In genomic region chr15:50202003-50202402, GRCh38 we compare ENCODE assay signal across 27 cellular contexts. TPM values are rescaled to one million over a fixed set of nuclear protein-coding genes. Genes with fewer than 3 reads are reported as not detected.
DNase-seq lines count a peak whose midpoint lies in the region; ATAC-seq, FAIRE-seq and TF ChIP-seq lines count a peak whose summit lies in the region.
"Had no signal": no experiment of that assay in that cellular context is flagged by ENCODE, and none has a peak within 500 bp of the region (broad histone marks: within the 10 kb centered on the region; RNA-seq: fewer than 3 reads in every experiment).

No MANE protein-coding gene starts in this region.

- no peak for TF ChIP-seq EP300 in GM12878 (IDR thresholded peaks at IDR 0.05; ENCODE audit: borderline replicate concordance in 1 of 2, control insufficient read depth in 1 of 2, low read depth in 2 of 2, low read length in 2 of 2)

- POLR2A ChIA-PET in GM12878 (lab: Charles Lee) = no interaction called here

- TF ChIP-seq CTCF in GM12878 (IDR thresholded peaks at IDR 0.05 in 2 of 3, conservative IDR thresholded peaks at IDR 0.05 in 1 of 3; ENCODE audit: control insufficient read depth in 2 of 3, extremely low read depth in 1 of 3, insufficient read depth in 1 of 3, low read depth in 3 of 3, low read length in 3 of 3) (no peak), fibroblast of villous mesenchyme (IDR thresholded peaks at IDR 0.05; ENCODE audit: insufficient read depth, low read depth, low read length) (no peak)

- H3K4me2 ChIP-seq in GM12878 (ENCODE audit: control insufficient read depth, insufficient read depth) = no peak overlapping the region
- H3K4me2 ChIP-seq: BLaER1 had no signal

- intact Hi-C loops in GM12878 (cut with micrococcal nuclease; ENCODE audit: unreplicated experiment) = no loop called here

- H3K27me3 ChIP-seq in GM12878 (replicated peaks in 1 of 2; ENCODE audit: control insufficient read depth in 2 of 2, insufficient read depth in 2 of 2, low read length in 1 of 2) = no peaks in the 10 kb centered on the region
- H3K27me3 ChIP-seq: BE2C, BLaER1 had no signal

- TF ChIP-seq POLR2A in GM12878 (IDR thresholded peaks at IDR 0.05; ENCODE audit: low read depth, low read length) = no peak

- no peak overlapping the region for H2AFZ ChIP-seq in GM12878 (ENCODE audit: control insufficient read depth, low read depth, low read length)

- no peaks in the 10 kb centered on the region for H3K79me2 ChIP-seq in GM12878 (ENCODE audit: control insufficient read depth, insufficient read depth, low read length)

- H3K9me3 ChIP-seq in T-helper 17 cell (ENCODE audit: control insufficient read depth, low read length, poor library complexity, severe bottlenecking) (no peaks in the 10 kb centered on the region), GM12878 (replicated peaks; ENCODE audit: control insufficient read depth, insufficient read depth, low read length) (no peaks in the 10 kb centered on the region)
- H3K9me3 ChIP-seq: BE2C, BLaER1 had no signal

- H3K36me3 ChIP-seq in GM12878 (ENCODE audit: control insufficient read depth in 2 of 2, insufficient read depth in 2 of 2, low read length in 1 of 2) = no peaks in the 10 kb centered on the region
- H3K36me3 ChIP-seq: BE2C had no signal

- no peak overlapping the region for H3K9ac ChIP-seq in GM12878 (ENCODE audit: control insufficient read depth, insufficient read depth, low read length)
- H3K9ac ChIP-seq: BLaER1 had no signal

- no peak for DNase-seq in T-helper 17 cell
- no peak for DNase-seq in GM12878 (ENCODE audit: low read depth, low spot score)
- DNase-seq in fibroblast of villous mesenchyme (ENCODE audit: low read depth) = peak; percentile 65
- no peak for DNase-seq in NCI-H524 (lab: John Stamatoyannopoulos, UW)
- DNase-seq in natural killer cell treated with Interleukin-12 subunit alpha and Interleukin-12 subunit beta and Interleukin-15 and Interleukin-18, amount 100 ng/mL, for 72 hours (ENCODE audit: low spot score) = no peak
- DNase-seq: 8988T; ACHN; BE2C; C1 segment of cervical spinal cord; CD4-positive, alpha-beta memory T cell; CD4-positive, CD25-positive, alpha-beta regulatory T cell; CD8-positive, alpha-beta memory T cell; COR-L47; DMS 273 treated with DMSO at 0.1 percent for 48 hours; DMS153; DMS53; DMS79; DND-41; EL; GDM1 had no signal

- H3K9me3 Mint-ChIP-seq in natural killer cell treated with Interleukin-12 subunit alpha and Interleukin-12 subunit beta and Interleukin-15 and Interleukin-18, amount 100 ng/mL, for 72 hours = no peaks in the 10 kb centered on the region
- H3K9me3 Mint-ChIP-seq: CD4-positive, alpha-beta memory T cell; CD4-positive, CD25-positive, alpha-beta regulatory T cell; CD8-positive, alpha-beta memory T cell had no signal

- CTCF ChIA-PET in GM12878 (lab: Yijun Ruan, JAX) = no interaction called here

- peak overlapping the region; percentile 15 for H3K4me3 Mint-ChIP-seq in T-helper 17 cell
- H3K4me3 Mint-ChIP-seq in natural killer cell treated with Interleukin-12 subunit alpha and Interleukin-12 subunit beta and Interleukin-15 and Interleukin-18, amount 100 ng/mL, for 72 hours = no peak overlapping the region
- H3K4me3 Mint-ChIP-seq: CD14-positive monocyte; CD4-positive, alpha-beta memory T cell; CD4-positive, CD25-positive, alpha-beta regulatory T cell; CD8-positive, alpha-beta memory T cell had no signal

- ATAC-seq in T-helper 17 cell (no peak), GM12878 (no peak), GM21515 (IDR thresholded peaks at IDR 0.05; ENCODE audit: unreplicated experiment) (no peak)
- ATAC-seq in natural killer cell treated with Interleukin-12 subunit alpha and Interleukin-12 subunit beta and Interleukin-15 and Interleukin-18, amount 100 ng/mL, for 72 hours = no peak

- H4K20me1 ChIP-seq in GM12878 (ENCODE audit: control insufficient read depth, insufficient read depth) = no peaks in the 10 kb centered on the region
- H4K20me1 ChIP-seq: BLaER1 had no signal

- RAD21 ChIA-PET in GM12878 (lab: Charles Lee; ENCODE audit: unreplicated experiment) = no interaction called here

- no TSS peak for BruUV-seq in GM12878 (replicated peaks; lab: Mats Ljungman, UMichigan)

- H3K4me3 ChIP-seq in GM12878 (no peak overlapping the region), fibroblast of villous mesenchyme (ENCODE audit: low read depth, low read length) (no peak overlapping the region)
- H3K4me3 ChIP-seq: BLaER1 had no signal

- peaks cover 5% of the 10 kb centered on the region for H3K36me3 Mint-ChIP-seq in T-helper 17 cell (ENCODE audit: low read depth)
- H3K36me3 Mint-ChIP-seq in natural killer cell treated with Interleukin-12 subunit alpha and Interleukin-12 subunit beta and Interleukin-15 and Interleukin-18, amount 100 ng/mL, for 72 hours = peaks cover 35% of the 10 kb centered on the region
- H3K36me3 Mint-ChIP-seq: CD14-positive monocyte; CD4-positive, alpha-beta memory T cell; CD4-positive, CD25-positive, alpha-beta regulatory T cell had no signal

- in situ Hi-C loops in GM12878 (cut with MboI) = no loop called here

- no peaks in the 10 kb centered on the region for H3K4me1 ChIP-seq in GM12878 (ENCODE audit: control insufficient read depth, insufficient read depth, low read length)
- H3K4me1 ChIP-seq: BE2C, BLaER1 had no signal

- no peak for TF ChIP-seq RAD21 in GM12878 (IDR thresholded peaks at IDR 0.05; ENCODE audit: insufficient read depth, low read depth, low read length)

- peaks cover 13% of the 10 kb centered on the region for H3K27me3 Mint-ChIP-seq in T-helper 17 cell
- no peaks in the 10 kb centered on the region for H3K27me3 Mint-ChIP-seq in natural killer cell treated with Interleukin-12 subunit alpha and Interleukin-12 subunit beta and Interleukin-15 and Interleukin-18, amount 100 ng/mL, for 72 hours
- H3K27me3 Mint-ChIP-seq: CD4-positive, alpha-beta memory T cell; CD4-positive, CD25-positive, alpha-beta regulatory T cell; CD8-positive, alpha-beta memory T cell had no signal

- no peak overlapping the region for H3K27ac ChIP-seq in GM12878 (ENCODE audit: control insufficient read depth, insufficient read depth)
- H3K27ac ChIP-seq: BLaER1 had no signal

- SMC1A ChIA-PET in GM12878 (lab: Charles Lee; ENCODE audit: uncharacterized antibody, unreplicated experiment) = no interaction called here

- no peaks in the 10 kb centered on the region for H3K4me1 Mint-ChIP-seq in T-helper 17 cell
- no peaks in the 10 kb centered on the region for H3K4me1 Mint-ChIP-seq in natural killer cell treated with Interleukin-12 subunit alpha and Interleukin-12 subunit beta and Interleukin-15 and Interleukin-18, amount 100 ng/mL, for 72 hours (ENCODE audit: low read depth in 2 of 2)
- H3K4me1 Mint-ChIP-seq: CD14-positive monocyte; CD4-positive, alpha-beta memory T cell; CD4-positive, CD25-positive, alpha-beta regulatory T cell; CD8-positive, alpha-beta memory T cell had no signal

- no peak for FAIRE-seq in GM12878 (lab: Jason Lieb, UNC)
- FAIRE-seq: A204.1, GM12891, GM19239 had no signal

- no peak overlapping the region for H3K27ac Mint-ChIP-seq in T-helper 17 cell
- H3K27ac Mint-ChIP-seq in natural killer cell treated with Interleukin-12 subunit alpha and Interleukin-12 subunit beta and Interleukin-15 and Interleukin-18, amount 100 ng/mL, for 72 hours = no peak overlapping the region
- H3K27ac Mint-ChIP-seq: CD14-positive monocyte; CD4-positive, alpha-beta memory T cell; CD4-positive, CD25-positive, alpha-beta regulatory T cell; CD8-positive, alpha-beta memory T cell had no signal

RNA-seq across cellular contexts. Expression of gene SLC27A2, which starts 20.0 kb away (rescaled TPM):
- total RNA-seq in T-helper 17 cell (under 1 TPM; 0.30 to 0.42 TPM), GM12878 (2014; rRNA removed) (0.62 and 0.82 TPM in 2 replicates), GM12878 (2014; rRNA removed; fragmentation: Illumina TruSeq; extraction: Trizol) (0.98 and 1.1 TPM in 2 replicates), GM12878 (2021) (0.38 and 0.64 TPM in 2 replicates), fibroblast of villous mesenchyme (under 0.01 TPM in 2 replicates)
- total RNA-seq in GM12878 (2013; cell fraction: nucleolus; rRNA removed) = 0.88 and 2.2 TPM in 2 replicates
- 0.24 TPM for polyA plus RNA-seq in GM12878 (2011; ENCODE audit: low read depth)
- polyA plus RNA-seq in GM12878 (2011; rRNA removed) (0.69 and 1.5 TPM in 2 replicates), GM12878 (2014; fragmentation: Illumina TruSeq; extraction: Trizol) (0.55 and 0.59 TPM in 2 replicates), GM12878 (2014; fragmentation: Nextera tagmentation; extraction: Ambion mirVana) (under 1 TPM in 1 of 2 experiments, not detected in 1; 0.22 TPM), GM12878 (2014; rRNA removed) (0.67 and 0.83 TPM in 2 replicates), GM12878 (2016; fragmentation: Nextera tagmentation; extraction: Ambion mirVana) (1 to 10 TPM in 1 of 2 experiments, under 1 TPM in 1; 0.98 to 1.2 TPM)
- polyA plus RNA-seq in GM12878 (2011; cell fraction: cytosol; rRNA removed) = 0.46 and 0.59 TPM in 2 replicates
- 0.46 and 0.47 TPM in 2 replicates for polyA plus RNA-seq in GM12878 (2011; cell fraction: nucleus; rRNA removed)
- 0.38 and 0.52 TPM in 2 replicates for polyA plus RNA-seq in GM12878 (2012)
- polyA minus RNA-seq in GM12878 (2011; rRNA and poly(A)+ RNA removed) = 0.36 and 0.80 TPM in 2 replicates
- polyA minus RNA-seq in GM12878 (2011; cell fraction: cytosol; rRNA and poly(A)+ RNA removed) = 3.3 and 4.0 TPM in 2 replicates
- 1.2 and 1.4 TPM in 2 replicates for polyA minus RNA-seq in GM12878 (2011; cell fraction: nucleus; rRNA and poly(A)+ RNA removed)
- total RNA-seq in natural killer cell treated with Interleukin-12 subunit alpha and Interleukin-12 subunit beta and Interleukin-15 and Interleukin-18, amount 100 ng/mL, for 72 hours = 10 to 100 TPM; 72.6 to 77.6 TPM
- total RNA-seq: G401 had no signal

Comparison
In these comparisons a context has a peak if more than half of its experiments do, and no peak if none do; other contexts are left out.
1. RNA of gene SLC27A2, which starts 20.0 kb away (total RNA-seq): 72.6 to 77.6 TPM in natural killer cell treated with Interleukin-12 subunit alpha and Interleukin-12 subunit beta and Interleukin-15 and Interleukin-18, amount 100 ng/mL, for 72 hours; 0.38 to 2.2 TPM in GM12878, 0.30 to 0.42 TPM in T-helper 17 cell and under 0.01 TPM in fibroblast of villous mesenchyme; every median in the first group is over 10 times any median in the second.